ENCODE assay signal across 8 cellular contexts in genomic region chr2:96868555-96869280, GRCh38. TPM values are rescaled to one million over a fixed set of nuclear protein-coding genes. Genes with fewer than 3 reads are reported as not detected.
A peak's percentile ranks its signal among the peaks of the same experiment; 100 is the strongest.
DNase-seq lines count a peak whose midpoint lies in the region; ATAC-seq, FAIRE-seq and TF ChIP-seq lines count a peak whose summit lies in the region.

No MANE protein-coding gene starts in this region.

- H3K9me3 Mint-ChIP-seq in activated T-helper 2 cell treated with anti-CD3 and anti-CD28 coated beads, Interferon-gamma antibody, Interleukin-2, Interleukin-4, amounts not matched to agents 10 μg/mL and 5 μg/mL and 100 μg/mL, durations not matched to agents 14 hours and 24 hours and 36 hours = no peaks in the 10 kb centered on the region
- no peaks in the 10 kb centered on the region for H3K9me3 Mint-ChIP-seq in naive B cell

- H3K27me3 Mint-ChIP-seq in activated T-helper 2 cell treated with anti-CD3 and anti-CD28 coated beads, Interferon-gamma antibody, Interleukin-2, Interleukin-4, amounts not matched to agents 10 μg/mL and 5 μg/mL and 100 μg/mL, durations not matched to agents 14 hours and 24 hours and 36 hours (ENCODE audit: low read depth) = peaks cover 6% of the 10 kb centered on the region
- H3K27me3 Mint-ChIP-seq in naive B cell = peaks cover 19 to 52% (median 35%) of the 10 kb centered on the region in 3 donors

- H3K27ac ChIP-seq in A549 (peak overlapping the region; percentile 99 to 100), thoracic aorta (peak overlapping the region; percentile 97 to 99)

- H3K4me2 ChIP-seq in A549 = peak overlapping the region; percentile 90

- H3K27ac Mint-ChIP-seq in activated T-helper 2 cell treated with anti-CD3 and anti-CD28 coated beads, Interferon-gamma antibody, Interleukin-2, Interleukin-4, amounts not matched to agents 10 μg/mL and 5 μg/mL and 100 μg/mL, durations not matched to agents 14 hours and 24 hours and 36 hours = peak overlapping the region; percentile 77
- peak overlapping the region in 1 of 6 donors; percentile 23 for H3K27ac Mint-ChIP-seq in naive B cell

- CTCF ChIA-PET in A549 (lab: Yijun Ruan, JAX) = interaction anchor here (0.6 to 4.2 kb wide), 25 partner anchors 10 to 319 kb away, joined by 3 to 54 read pairs (median 6); partner anchors contain the start of genes ANKRD36 and ANKRD39

- H3K9me3 ChIP-seq in A549 = no peaks in the 10 kb centered on the region
- H3K9me3 ChIP-seq in NT2/D1 (ENCODE audit: insufficient read depth, low read length) = no peaks in the 10 kb centered on the region
- no peaks in the 10 kb centered on the region for H3K9me3 ChIP-seq in thoracic aorta

- no peak for FAIRE-seq in A549 (lab: Jason Lieb, UNC)
- peak; percentile 72 for FAIRE-seq in GM12891 (lab: Jason Lieb, UNC)

- TF ChIP-seq RAD21 in A549 (conservative IDR thresholded peaks at IDR 0.05 in 1 of 2, IDR thresholded peaks at IDR 0.05 in 1 of 2) = peak in 1 of 2 experiments; percentile 51; a peak in 4 of 5 replicates

- H3K27me3 ChIP-seq in NT2/D1 (ENCODE audit: insufficient read depth, insufficient read length) = peaks cover 3% of the 10 kb centered on the region
- no peaks in the 10 kb centered on the region for H3K27me3 ChIP-seq in thoracic aorta (replicated peaks; ENCODE audit: insufficient read depth)

- peaks cover 19% of the 10 kb centered on the region for H3K4me1 Mint-ChIP-seq in activated T-helper 2 cell treated with anti-CD3 and anti-CD28 coated beads, Interferon-gamma antibody, Interleukin-2, Interleukin-4, amounts not matched to agents 10 μg/mL and 5 μg/mL and 100 μg/mL, durations not matched to agents 14 hours and 24 hours and 36 hours (ENCODE audit: low read depth)
- peaks cover 11 to 31% (median 29%) of the 10 kb centered on the region in 3 donors for H3K4me1 Mint-ChIP-seq in naive B cell

- POLR2A ChIA-PET in A549 (lab: Yijun Ruan, JAX) = interaction anchor here (0.7 to 1.5 kb wide), 5 partner anchors 11 to 230 kb away, joined by 3 to 30 read pairs (median 4); partner anchors contain the start of genes ANKRD39, CNNM3 and KANSL3

- TF ChIP-seq CTCF in A549 (IDR thresholded peaks at IDR 0.05) = peak; percentile 77
- no peak for TF ChIP-seq CTCF in fibroblast of mammary gland (conservative IDR thresholded peaks at IDR 0.05; ENCODE audit: control insufficient read depth, insufficient read depth, low read depth, low read length)
- TF ChIP-seq CTCF in thoracic aorta (IDR thresholded peaks at IDR 0.05) = peak; percentile 53

- WGBS in A549 (ENCODE audit: missing lambda C conversion rate) = 0% methylated on average over 1 of the region's 76 CpGs

- DNase-seq in A549 (ENCODE audit: low read depth in 1 of 2, low spot score in 1 of 2) = peak; percentile 87 to 89
- DNase-seq in GM12891 (ENCODE audit: insufficient read length, low spot score) = peak; percentile 89
- DNase-seq in NT2/D1 (ENCODE audit: low read depth, low spot score) = no peak
- DNase-seq in activated T-helper 2 cell treated with anti-CD3 and anti-CD28 coated beads, Interferon-gamma antibody, Interleukin-2, Interleukin-4, amounts not matched to agents 10 μg/mL and 5 μg/mL and 100 μg/mL, durations not matched to agents 14 hours and 24 hours and 36 hours (ENCODE audit: low spot score) = peak; percentile 62
- DNase-seq in fibroblast of mammary gland (ENCODE audit: low read depth) = peak; percentile 86
- DNase-seq in naive B cell = no peak
- peak; percentile 65 for DNase-seq in thoracic aorta (ENCODE audit: low spot score)

- H3K4me3 ChIP-seq in A549 = peak overlapping the region; percentile 100
- peak overlapping the region; percentile 83 for H3K4me3 ChIP-seq in NT2/D1 (ENCODE audit: insufficient read length, low read depth)
- H3K4me3 ChIP-seq in fibroblast of mammary gland (ENCODE audit: control insufficient read depth, low read depth, low read length) = peak overlapping the region; percentile 77
- H3K4me3 ChIP-seq in thoracic aorta = peak overlapping the region; percentile 97

- peaks cover 17% of the 10 kb centered on the region for H3K36me3 Mint-ChIP-seq in activated T-helper 2 cell treated with anti-CD3 and anti-CD28 coated beads, Interferon-gamma antibody, Interleukin-2, Interleukin-4, amounts not matched to agents 10 μg/mL and 5 μg/mL and 100 μg/mL, durations not matched to agents 14 hours and 24 hours and 36 hours (ENCODE audit: low read depth)
- no peaks in the 10 kb centered on the region for H3K36me3 Mint-ChIP-seq in naive B cell

- peak overlapping the region; percentile 90 for H3K9ac ChIP-seq in NT2/D1 (ENCODE audit: insufficient read length, low read depth)

- H3K36me3 ChIP-seq in NT2/D1 (ENCODE audit: insufficient read depth, insufficient read length, low read length) = peaks cover 43% of the 10 kb centered on the region
- peaks cover 35% of the 10 kb centered on the region for H3K36me3 ChIP-seq in thoracic aorta

- H3K4me1 ChIP-seq in A549 (peaks cover 13% of the 10 kb centered on the region), NT2/D1 (ENCODE audit: insufficient read depth, insufficient read length) (peaks cover 23% of the 10 kb centered on the region), thoracic aorta (ENCODE audit: control insufficient read depth in 1 of 2, low read depth in 2 of 2) (peaks cover 29 to 49% of the 10 kb centered on the region in 2 donors)

- no peak for TF ChIP-seq EP300 in A549 (IDR thresholded peaks at IDR 0.05)

- intact Hi-C loops in activated T-helper 2 cell treated with anti-CD3 and anti-CD28 coated beads, Interferon-gamma antibody, Interleukin-2, Interleukin-4, amounts not matched to agents 10 μg/mL and 5 μg/mL and 100 μg/mL, durations not matched to agents 14 hours and 24 hours and 36 hours (cut with micrococcal nuclease) = loop anchor here (1.0 to 2.0 kb wide), 2 partner anchors 10 to 108 kb away; partner anchors contain the start of genes ANKRD39 and CNNM4

- TF ChIP-seq POLR2A in A549 (IDR thresholded peaks at IDR 0.05; ENCODE audit: low read length) (peak; percentile 77), GM12891 (IDR thresholded peaks at IDR 0.05; ENCODE audit: low read depth, low read length) (peak; percentile 51)

- H3K4me3 Mint-ChIP-seq in activated T-helper 2 cell treated with anti-CD3 and anti-CD28 coated beads, Interferon-gamma antibody, Interleukin-2, Interleukin-4, amounts not matched to agents 10 μg/mL and 5 μg/mL and 100 μg/mL, durations not matched to agents 14 hours and 24 hours and 36 hours (ENCODE audit: low read depth) = peak overlapping the region; percentile 84
- peak overlapping the region in 7 of 8 donors; percentile 77 to 88 (median 81) for H3K4me3 Mint-ChIP-seq in naive B cell

- ATAC-seq in A549 = peak; percentile 81 to 90
- ATAC-seq in HG03432 (IDR thresholded peaks at IDR 0.05; ENCODE audit: unreplicated experiment) = peak; percentile 54
- ATAC-seq in naive B cell (ENCODE audit: low read depth in 2 of 2) = peak; percentile 29 to 42
- peak; percentile 77 for ATAC-seq in thoracic aorta (ENCODE audit: insufficient number of reproducible peaks, low FRiP score, low read depth)

RNA-seq across cellular contexts. Expression of gene SEMA4C, which starts 1.2 kb away (rescaled TPM):
- polyA plus RNA-seq in A549 (2011; rRNA removed) (11.0 and 16.4 TPM in 2 replicates), A549 (2017; fragmentation: RNase III; extraction: RNeasy Plus Mini Kit Qiagen cat#74134 plus additional on column Dnase treatment) (12.3 to 15.1 TPM (median 14.4 TPM) in 3 replicates), naive B cell (ENCODE audit: low read depth in 6 of 6) (under 1 TPM in 1 of 6 donors, not detected in 5; 0.82 TPM)
- polyA plus RNA-seq in A549 (2012; cell fraction: cytosol; rRNA removed) = 14.2 and 18.5 TPM in 2 replicates
- 55.6 and 61.2 TPM in 2 replicates for polyA plus RNA-seq in A549 (2012; cell fraction: nucleus; rRNA removed)
- polyA minus RNA-seq in A549 (2011; rRNA and poly(A)+ RNA removed) = 21.6 and 27.6 TPM in 2 replicates
- polyA plus RNA-seq in GM12891 (2012; ENCODE audit: low read depth, missing spikeins) = 8.8 TPM
- 32.0 and 36.1 TPM in 2 replicates for total RNA-seq in activated T-helper 2 cell treated with anti-CD3 and anti-CD28 coated beads, Interferon-gamma antibody, Interleukin-2, Interleukin-4, amounts not matched to agents 10 μg/mL and 5 μg/mL and 100 μg/mL, durations not matched to agents 14 hours and 24 hours and 36 hours
- total RNA-seq in thoracic aorta = 10 to 100 TPM; 44.1 to 66.3 TPM

RNA-seq across cellular contexts. Expression of gene ANKRD39, which starts 10.9 kb away (rescaled TPM):
- polyA plus RNA-seq in A549 (2011; rRNA removed) (6.3 and 6.4 TPM in 2 replicates), A549 (2017; fragmentation: RNase III; extraction: RNeasy Plus Mini Kit Qiagen cat#74134 plus additional on column Dnase treatment) (16.4 to 16.5 TPM (median 16.5 TPM) in 3 replicates), naive B cell (ENCODE audit: low read depth in 6 of 6) (10 to 100 TPM in 5 of 6 donors, 1 to 10 TPM in 1; 7.3 to 22.8 (median 20.0) TPM)
- 20.8 and 24.3 TPM in 2 replicates for polyA plus RNA-seq in A549 (2012; cell fraction: cytosol; rRNA removed)
- 27.9 and 33.4 TPM in 2 replicates for polyA plus RNA-seq in A549 (2012; cell fraction: nucleus; rRNA removed)
- polyA minus RNA-seq in A549 (2011; rRNA and poly(A)+ RNA removed) = 4.3 and 6.2 TPM in 2 replicates
- polyA plus RNA-seq in GM12891 (2012; ENCODE audit: low read depth, missing spikeins) = 14.9 TPM
- 39.2 and 40.0 TPM in 2 replicates for total RNA-seq in activated T-helper 2 cell treated with anti-CD3 and anti-CD28 coated beads, Interferon-gamma antibody, Interleukin-2, Interleukin-4, amounts not matched to agents 10 μg/mL and 5 μg/mL and 100 μg/mL, durations not matched to agents 14 hours and 24 hours and 36 hours
- total RNA-seq in thoracic aorta = 10 to 100 TPM in 1 of 2 donors, 1 to 10 TPM in 1; 8.4 to 18.0 TPM

RNA-seq across cellular contexts. Expression of gene ANKRD23, which starts 24.9 kb away (rescaled TPM):
- polyA plus RNA-seq in A549 (2011; rRNA removed) (1.6 and 1.9 TPM in 2 replicates), A549 (2017; fragmentation: RNase III; extraction: RNeasy Plus Mini Kit Qiagen cat#74134 plus additional on column Dnase treatment) (2.1 to 2.5 TPM (median 2.4 TPM) in 3 replicates), naive B cell (ENCODE audit: low read depth in 6 of 6) (1 to 10 TPM in 3 of 6 donors, under 1 TPM in 1, not detected in 2; 0.44 to 1.4 (median 1.1) TPM)
- polyA plus RNA-seq in A549 (2012; cell fraction: cytosol; rRNA removed) = 2.4 and 3.1 TPM in 2 replicates
- 23.4 and 25.4 TPM in 2 replicates for polyA plus RNA-seq in A549 (2012; cell fraction: nucleus; rRNA removed)
- polyA minus RNA-seq in A549 (2011; rRNA and poly(A)+ RNA removed) = 3.5 and 3.8 TPM in 2 replicates
- polyA plus RNA-seq in GM12891 (2012; ENCODE audit: low read depth, missing spikeins) = 2.2 TPM
- 7.0 and 9.1 TPM in 2 replicates for total RNA-seq in activated T-helper 2 cell treated with anti-CD3 and anti-CD28 coated beads, Interferon-gamma antibody, Interleukin-2, Interleukin-4, amounts not matched to agents 10 μg/mL and 5 μg/mL and 100 μg/mL, durations not matched to agents 14 hours and 24 hours and 36 hours
- total RNA-seq in thoracic aorta = 1 to 10 TPM; 6.0 to 8.4 TPM

RNA-seq across cellular contexts. Expression of gene CNNM3, which starts 52.6 kb away (rescaled TPM):
- polyA plus RNA-seq in A549 (2011; rRNA removed) = 11.8 and 13.6 TPM in 2 replicates
- 21.7 and 24.2 TPM in 2 replicates for polyA plus RNA-seq in A549 (2012; cell fraction: cytosol; rRNA removed)
- 36.8 and 49.9 TPM in 2 replicates for polyA plus RNA-seq in A549 (2012; cell fraction: nucleus; rRNA removed)
- 13.2 to 15.3 TPM (median 14.1 TPM) in 3 replicates for polyA plus RNA-seq in A549 (2017; fragmentation: RNase III; extraction: RNeasy Plus Mini Kit Qiagen cat#74134 plus additional on column Dnase treatment)
- 27.2 and 43.9 TPM in 2 replicates for polyA minus RNA-seq in A549 (2011; rRNA and poly(A)+ RNA removed)
- 5.2 TPM for polyA plus RNA-seq in GM12891 (2012; ENCODE audit: low read depth, missing spikeins)
- total RNA-seq in activated T-helper 2 cell treated with anti-CD3 and anti-CD28 coated beads, Interferon-gamma antibody, Interleukin-2, Interleukin-4, amounts not matched to agents 10 μg/mL and 5 μg/mL and 100 μg/mL, durations not matched to agents 14 hours and 24 hours and 36 hours = 28.7 and 30.4 TPM in 2 replicates
- 10 to 100 TPM in 1 of 6 donors, 1 to 10 TPM in 5; 4.3 to 16.3 (median 6.1) TPM for polyA plus RNA-seq in naive B cell (ENCODE audit: low read depth in 6 of 6)
- 10 to 100 TPM; 11.5 to 14.3 TPM for total RNA-seq in thoracic aorta

Comparison
In these comparisons a context has a peak if more than half of its experiments do, and no peak if none do; other contexts are left out.
1. ATAC-seq: peak in every context shown above with its lines; median percentile 86 in A549; 77 in thoracic aorta; 54 in HG03432; 36 in naive B cell.
2. DNase-seq: peak in A549 (2 of 2), GM12891 (single experiment), activated T-helper 2 cell treated with anti-CD3 and anti-CD28 coated beads, Interferon-gamma antibody, Interleukin-2, Interleukin-4, amounts not matched to agents 10 μg/mL and 5 μg/mL and 100 μg/mL, durations not matched to agents 14 hours and 24 hours and 36 hours (single experiment), fibroblast of mammary gland (single experiment) and thoracic aorta (single experiment); none in NT2/D1 (single experiment) and naive B cell (single experiment).
3. Peak in every context shown above with its lines, with median percentiles within 50 percentile points of each other: H3K4me3 ChIP-seq.